Comparison of ENCODE assay signal across 1 cellular context in the genomic region with DNA sequence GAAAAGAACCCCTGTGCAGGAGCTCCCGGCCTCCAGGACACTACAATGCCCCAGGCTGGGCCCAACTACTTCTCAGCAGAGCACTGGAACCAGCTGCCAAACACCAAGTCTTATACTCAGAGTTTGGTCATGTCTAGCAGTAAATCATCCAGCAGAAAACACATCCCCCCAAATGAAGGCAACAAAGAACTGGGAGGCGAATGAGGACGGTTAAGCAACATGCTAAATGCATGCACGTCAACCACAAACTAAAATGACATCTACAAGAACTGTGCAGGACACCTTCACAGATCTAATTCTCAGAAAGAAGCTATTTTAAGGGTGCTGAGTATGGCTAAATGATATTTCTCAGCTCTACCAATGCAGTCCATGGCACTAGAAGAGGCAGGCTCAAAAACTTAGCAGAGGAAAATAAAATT.
TF ChIP-seq lines count a peak whose summit lies in the region.

No MANE protein-coding gene starts in this region.

TF ChIP-seq in HEK293, 187 proteins besides CTCF, POLR2A, EP300 and RAD21 (continued from another document):
- TF ChIP-seq ZNF132 (tag by site-specific recombination; IDR thresholded peaks at IDR 0.05; ENCODE audit: borderline replicate concordance) (no peak), ZNF530 (tag by site-specific recombination; IDR thresholded peaks at IDR 0.05; ENCODE audit: low read depth) (no peak), GLI2 (tag by site-specific recombination; IDR thresholded peaks at IDR 0.05; ENCODE audit: borderline replicate concordance, low read depth) (no peak)
- TF ChIP-seq, protein P1, sequence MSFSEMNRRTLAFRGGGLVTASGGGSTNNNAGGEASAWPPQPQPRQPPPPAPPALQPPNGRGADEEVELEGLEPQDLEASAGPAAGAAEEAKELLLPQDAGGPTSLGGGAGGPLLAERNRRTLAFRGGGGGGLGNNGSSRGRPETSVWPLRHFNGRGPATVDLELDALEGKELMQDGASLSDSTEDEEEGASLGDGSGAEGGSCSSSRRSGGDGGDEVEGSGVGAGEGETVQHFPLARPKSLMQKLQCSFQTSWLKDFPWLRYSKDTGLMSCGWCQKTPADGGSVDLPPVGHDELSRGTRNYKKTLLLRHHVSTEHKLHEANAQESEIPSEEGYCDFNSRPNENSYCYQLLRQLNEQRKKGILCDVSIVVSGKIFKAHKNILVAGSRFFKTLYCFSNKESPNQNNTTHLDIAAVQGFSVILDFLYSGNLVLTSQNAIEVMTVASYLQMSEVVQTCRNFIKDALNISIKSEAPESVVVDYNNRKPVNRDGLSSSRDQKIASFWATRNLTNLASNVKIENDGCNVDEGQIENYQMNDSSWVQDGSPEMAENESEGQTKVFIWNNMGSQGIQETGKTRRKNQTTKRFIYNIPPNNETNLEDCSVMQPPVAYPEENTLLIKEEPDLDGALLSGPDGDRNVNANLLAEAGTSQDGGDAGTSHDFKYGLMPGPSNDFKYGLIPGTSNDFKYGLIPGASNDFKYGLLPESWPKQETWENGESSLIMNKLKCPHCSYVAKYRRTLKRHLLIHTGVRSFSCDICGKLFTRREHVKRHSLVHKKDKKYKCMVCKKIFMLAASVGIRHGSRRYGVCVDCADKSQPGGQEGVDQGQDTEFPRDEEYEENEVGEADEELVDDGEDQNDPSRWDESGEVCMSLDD (tag by site-specific recombination; IDR thresholded peaks at IDR 0.05) = no peak
TF ChIP-seq in HEK293: peak in this region for 7.
